ENCODE assay signal across 13 cellular contexts in the genomic region with DNA sequence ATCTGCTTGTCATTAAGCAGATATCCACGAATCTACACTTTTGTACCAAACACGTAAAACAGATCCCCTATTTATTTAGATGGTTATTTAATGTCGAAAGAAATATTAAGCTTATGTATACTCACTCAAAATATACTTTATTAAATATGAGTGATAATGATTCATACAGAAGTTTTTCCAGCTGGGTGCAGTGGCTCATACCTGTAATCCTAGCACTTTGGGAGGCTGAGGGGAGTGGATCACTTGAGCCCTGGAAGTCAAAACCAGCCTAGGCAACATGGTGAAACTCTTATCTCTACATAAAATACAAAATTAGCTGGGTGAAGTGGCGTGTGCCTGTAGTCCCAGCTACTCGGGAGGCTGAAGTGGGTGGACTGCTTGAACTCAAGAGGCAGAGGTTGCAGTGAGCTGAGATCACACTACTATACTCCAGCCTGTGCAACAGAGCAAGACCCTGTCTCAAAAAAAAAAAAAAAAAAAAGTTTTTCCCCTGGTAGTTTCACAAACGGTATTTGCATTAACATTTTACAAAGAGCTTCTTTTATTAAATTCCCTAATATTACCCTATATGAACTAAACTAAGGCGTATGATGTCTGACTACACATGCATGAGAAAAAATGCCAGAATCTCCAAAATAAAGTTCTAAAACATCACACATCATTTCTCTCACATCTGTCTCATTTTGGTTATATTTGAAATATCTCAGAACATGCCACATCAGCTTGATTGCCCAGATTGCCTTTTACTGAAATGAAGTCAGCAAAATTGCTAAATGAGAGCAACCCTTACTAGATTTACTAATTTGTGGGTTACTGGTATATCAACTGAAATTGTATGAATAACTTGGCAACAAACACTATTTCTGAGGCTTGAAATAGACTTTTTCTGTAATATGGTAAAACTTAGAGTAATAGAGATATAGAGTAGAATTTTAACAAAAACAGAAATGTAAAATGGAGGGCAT.
DNase-seq lines count a peak whose midpoint lies in the region; ATAC-seq, FAIRE-seq and TF ChIP-seq lines count a peak whose summit lies in the region.
"Had no signal": no experiment of that assay in that cellular context is flagged by ENCODE, and none has a peak within 500 bp of the region (broad histone marks: within the 10 kb centered on the region; RNA-seq: fewer than 3 reads in every experiment).

No MANE protein-coding gene starts in this region.

- H3K27me3 ChIP-seq in GM12878 (replicated peaks in 1 of 2; ENCODE audit: control insufficient read depth in 2 of 2, insufficient read depth in 2 of 2, low read length in 1 of 2) (no peaks in the 10 kb centered on the region), Caco-2 (replicated peaks; ENCODE audit: control insufficient read depth, insufficient read depth, low read length) (no peaks in the 10 kb centered on the region)

- no peak overlapping the region; the same call in 1 of the 2 replicates for H2AFZ ChIP-seq in GM12878 (ENCODE audit: control insufficient read depth, low read depth, low read length)

- TF ChIP-seq CTCF in GM12878 (IDR thresholded peaks at IDR 0.05 in 2 of 3, conservative IDR thresholded peaks at IDR 0.05 in 1 of 3; ENCODE audit: control insufficient read depth in 2 of 3, extremely low read depth in 1 of 3, insufficient read depth in 1 of 3, low read depth in 3 of 3, low read length in 3 of 3) (no peak), Caco-2 (IDR thresholded peaks at IDR 0.05; ENCODE audit: insufficient read depth in 1 of 2, low read depth in 1 of 2, low read length in 1 of 2, severe bottlenecking in 1 of 2, unreplicated experiment in 1 of 2) (no peak), kidney (IDR thresholded peaks at IDR 0.05; ENCODE audit: borderline replicate concordance, extremely low read depth, insufficient read depth) (no peak)

- TF ChIP-seq RAD21 in GM12878 (IDR thresholded peaks at IDR 0.05; ENCODE audit: insufficient read depth, low read depth, low read length), result no peak

- peaks cover 9% of the 10 kb centered on the region for H3K4me1 ChIP-seq in GM12878 (ENCODE audit: control insufficient read depth, insufficient read depth, low read length)
- H3K4me1 ChIP-seq in Caco-2, result peaks cover 5% of the 10 kb centered on the region; the same call in 1 of the 2 replicates
- H3K4me1 ChIP-seq in kidney (ENCODE audit: control insufficient read depth in 1 of 2, insufficient read depth in 1 of 2, low read depth in 1 of 2, low read length in 2 of 2), result no peaks in the 10 kb centered on the region

- no TSS peak for BruUV-seq in GM12878 (replicated peaks; lab: Mats Ljungman, UMichigan)
- BruUV-seq in Caco-2 (replicated peaks; lab: Mats Ljungman, UMichigan), result no TSS peak

- peak; percentile 46 for ATAC-seq in GM18508 (IDR thresholded peaks at IDR 0.05; ENCODE audit: insufficient read depth, unreplicated experiment)
- ATAC-seq in GM21526 (IDR thresholded peaks at IDR 0.05; ENCODE audit: low FRiP score, unreplicated experiment), result peak; percentile 68
- ATAC-seq in HG03095 (IDR thresholded peaks at IDR 0.05; ENCODE audit: unreplicated experiment), result peak; percentile 63
- peak; percentile 89 for ATAC-seq in GM12878
- no peak for ATAC-seq in activated naive CD8-positive, alpha-beta T cell treated with anti-CD3 and anti-CD28 coated beads, Interleukin-2, amount 50 U/mL, for 24 hours

- no peaks in the 10 kb centered on the region for H4K20me1 ChIP-seq in GM12878 (ENCODE audit: control insufficient read depth, insufficient read depth)

- RAD21 ChIA-PET in GM12878 (lab: Charles Lee; ENCODE audit: unreplicated experiment), result interaction anchor here (0.7 to 5.5 kb wide), 9 partner anchors 14 to 1823 kb away, joined by 3 to 70 read pairs (median 3); partner anchors contain the start of gene PAWR

- intact Hi-C loops in GM12878 (cut with micrococcal nuclease; ENCODE audit: unreplicated experiment) (loop anchor here (5.0 kb wide), 1 partner anchor 71 kb away; no protein-coding TSS in a partner anchor), Caco-2 (cut with micrococcal nuclease; ENCODE audit: unreplicated experiment) (no loop called here), kidney (cut with DNase I) (no loop called here)

- no peak for TF ChIP-seq POLR2A in GM12878 (IDR thresholded peaks at IDR 0.05; ENCODE audit: low read depth, low read length)

- SMC1A ChIA-PET in GM12878 (lab: Charles Lee; ENCODE audit: uncharacterized antibody, unreplicated experiment), result interaction anchor here (0.8 to 5.6 kb wide), 19 partner anchors 9 to 72 kb away, joined by 3 to 55 read pairs (median 4); partner anchors contain the start of gene PAWR

- in situ Hi-C loops in GM12878 (cut with MboI), result no loop called here

- H3K27ac Mint-ChIP-seq in Caco-2 (ENCODE audit: unreplicated experiment), result no peak overlapping the region
- no peak overlapping the region for H3K27ac Mint-ChIP-seq in activated naive CD8-positive, alpha-beta T cell treated with anti-CD3 and anti-CD28 coated beads, Interleukin-2, amount 50 U/mL, for 24 hours
- H3K27ac Mint-ChIP-seq: activated T-helper 1 cell treated with anti-CD3 and anti-CD28 coated beads, Interleukin-12 subunit alpha, Interleukin-12 subunit beta, Interleukin-2, Interleukin-4 antibody, amounts not matched to agents 30 ng/mL and 10 ng/mL and 1 ng/mL, durations not matched to agents 14 hours and 24 hours and 36 hours; HFFc6 had no signal

- H3K27ac ChIP-seq in GM12878 (ENCODE audit: control insufficient read depth, insufficient read depth), result peak overlapping the region; percentile 42
- no peak overlapping the region for H3K27ac ChIP-seq in kidney (ENCODE audit: low read depth in 2 of 2, low read length in 2 of 2)

- CTCF ChIA-PET in GM12878 (lab: Yijun Ruan, JAX), result interaction anchor here (0.6 to 4.4 kb wide), 8 partner anchors 10 to 1199 kb away, joined by 3 to 27 read pairs (median 3); partner anchors contain the start of gene PAWR
- CTCF ChIA-PET in Caco-2 (lab: Charles Lee), result no interaction called here

- no peaks in the 10 kb centered on the region; the same call in none of the 2 replicates for H3K79me2 ChIP-seq in GM12878 (ENCODE audit: control insufficient read depth, insufficient read depth, low read length)

- TF ChIP-seq EP300 in GM12878 (IDR thresholded peaks at IDR 0.05; ENCODE audit: borderline replicate concordance in 1 of 2, control insufficient read depth in 1 of 2, low read depth in 2 of 2, low read length in 2 of 2), result peak; percentile 34 to 38; a peak in 2 of 4 replicates

- peaks cover 12% of the 10 kb centered on the region for H3K4me1 Mint-ChIP-seq in Caco-2 (ENCODE audit: low read depth, unreplicated experiment)
- H3K4me1 Mint-ChIP-seq in activated naive CD8-positive, alpha-beta T cell treated with anti-CD3 and anti-CD28 coated beads, Interleukin-2, amount 50 U/mL, for 24 hours, result no peaks in the 10 kb centered on the region

- peak overlapping the region; percentile 27; the same call in 1 of the 2 replicates for H3K4me2 ChIP-seq in GM12878 (ENCODE audit: control insufficient read depth, insufficient read depth)

- H3K4me3 ChIP-seq in GM12878 (no peak overlapping the region), Caco-2 (ENCODE audit: low read depth, low read length) (no peak overlapping the region), kidney (ENCODE audit: low read length in 2 of 2) (no peak overlapping the region)

- DNase-seq in GM12878 (ENCODE audit: low read depth, low spot score) (peak; percentile 21), Caco-2 (no peak), kidney (no peak), iPS-NIHi11 (ENCODE audit: low spot score) (no peak)
- no peak for DNase-seq in activated naive CD8-positive, alpha-beta T cell treated with anti-CD3 and anti-CD28 coated beads, Interleukin-2, amount 50 U/mL, for 24 hours
- DNase-seq: HFFc6; NCI-H1092 treated with DMSO at 0.1 percent for 48 hours; stimulated activated CD8-positive, alpha-beta memory T cell treated with anti-CD3 and anti-CD28 coated beads, Interleukin-4, amount 100 ng/mL, for 48 hours had no signal

- POLR2A ChIA-PET in GM12878 (lab: Charles Lee) (interaction anchor here (0.6 to 4.2 kb wide), 7 partner anchors 17 to 278 kb away, joined by 3 to 29 read pairs (median 4); no protein-coding TSS in a partner anchor), Caco-2 (lab: Charles Lee) (no interaction called here)

- no peak overlapping the region for H3K4me3 Mint-ChIP-seq in Caco-2 (ENCODE audit: unreplicated experiment)
- H3K4me3 Mint-ChIP-seq in activated naive CD8-positive, alpha-beta T cell treated with anti-CD3 and anti-CD28 coated beads, Interleukin-2, amount 50 U/mL, for 24 hours, result no peak overlapping the region
- H3K4me3 Mint-ChIP-seq: activated T-helper 1 cell treated with anti-CD3 and anti-CD28 coated beads, Interleukin-12 subunit alpha, Interleukin-12 subunit beta, Interleukin-2, Interleukin-4 antibody, amounts not matched to agents 30 ng/mL and 10 ng/mL and 1 ng/mL, durations not matched to agents 14 hours and 24 hours and 36 hours; HFFc6 had no signal

- H3K36me3 ChIP-seq in GM12878 (ENCODE audit: control insufficient read depth in 2 of 2, insufficient read depth in 2 of 2, low read length in 1 of 2) (peaks cover 5 to 7% of the 10 kb centered on the region in 2 experiments), Caco-2 (ENCODE audit: control insufficient read depth, insufficient read depth, low read length) (no peaks in the 10 kb centered on the region; the same call in 1 of the 2 replicates), kidney (ENCODE audit: control insufficient read depth in 1 of 2, insufficient read depth in 2 of 2, low read length in 2 of 2) (peaks cover 3 to 16% of the 10 kb centered on the region in 2 donors)

- H3K9ac ChIP-seq in GM12878 (ENCODE audit: control insufficient read depth, insufficient read depth, low read length), result no peak overlapping the region
- no peak overlapping the region for H3K9ac ChIP-seq in kidney (ENCODE audit: low read length in 2 of 2)

- 37% methylated on average over 7 of the region's 7 CpGs for WGBS in GM12878 (ENCODE audit: insufficient coverage, insufficient replicate concordance, low lambda C conversion rate, missing lambda C conversion rate)

- peaks cover 61% of the 10 kb centered on the region for H3K36me3 Mint-ChIP-seq in Caco-2 (ENCODE audit: insufficient read depth, unreplicated experiment)
- H3K36me3 Mint-ChIP-seq in activated naive CD8-positive, alpha-beta T cell treated with anti-CD3 and anti-CD28 coated beads, Interleukin-2, amount 50 U/mL, for 24 hours (ENCODE audit: low read depth), result no peaks in the 10 kb centered on the region

- H3K27me3 Mint-ChIP-seq in Caco-2 (ENCODE audit: insufficient read depth, unreplicated experiment), result no peaks in the 10 kb centered on the region
- no peaks in the 10 kb centered on the region for H3K27me3 Mint-ChIP-seq in activated naive CD8-positive, alpha-beta T cell treated with anti-CD3 and anti-CD28 coated beads, Interleukin-2, amount 50 U/mL, for 24 hours

- peak; percentile 49 for FAIRE-seq in GM12878 (lab: Jason Lieb, UNC)
- FAIRE-seq in kidney (lab: Jason Lieb, UNC), result no peak
- FAIRE-seq: TTC549 had no signal

- no peaks in the 10 kb centered on the region; the same call in 2 of the 3 replicates for H3K9me3 ChIP-seq in GM12878 (replicated peaks; ENCODE audit: control insufficient read depth, insufficient read depth, low read length)
- H3K9me3 ChIP-seq in Caco-2, result no peaks in the 10 kb centered on the region
- no peaks in the 10 kb centered on the region for H3K9me3 ChIP-seq in kidney (ENCODE audit: control insufficient read depth in 1 of 2, low read length in 2 of 2)

- no peaks in the 10 kb centered on the region for H3K9me3 Mint-ChIP-seq in Caco-2 (ENCODE audit: unreplicated experiment)
- H3K9me3 Mint-ChIP-seq in activated naive CD8-positive, alpha-beta T cell treated with anti-CD3 and anti-CD28 coated beads, Interleukin-2, amount 50 U/mL, for 24 hours, result no peaks in the 10 kb centered on the region
- H3K9me3 Mint-ChIP-seq: activated T-helper 1 cell treated with anti-CD3 and anti-CD28 coated beads, Interleukin-12 subunit alpha, Interleukin-12 subunit beta, Interleukin-2, Interleukin-4 antibody, amounts not matched to agents 30 ng/mL and 10 ng/mL and 1 ng/mL, durations not matched to agents 14 hours and 24 hours and 36 hours; HFFc6 had no signal
